14 cellular contexts compared by ENCODE assay signal in the genomic region with DNA sequence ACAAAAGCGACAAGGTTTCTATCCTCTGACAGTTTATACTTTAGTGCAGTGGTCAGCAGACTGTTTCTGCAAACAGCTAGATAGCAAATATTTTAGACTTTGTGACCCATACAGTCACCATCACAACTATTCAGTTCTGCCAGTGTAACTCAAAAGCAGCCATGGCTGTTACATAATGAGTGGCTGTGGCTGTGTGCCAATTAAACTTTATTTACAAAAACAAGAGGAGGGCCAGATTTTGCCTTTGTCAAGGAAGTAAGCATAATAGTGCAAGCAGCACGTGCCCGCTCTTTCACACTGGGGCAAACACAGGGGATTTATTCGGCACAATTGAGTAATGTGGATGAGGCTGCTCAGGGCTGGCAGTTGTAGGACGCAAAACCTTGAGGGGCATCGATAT.
DNase-seq lines count a peak whose midpoint lies in the region; ATAC-seq lines count a peak whose summit lies in the region.
"Had no signal": no experiment of that assay in that cellular context is flagged by ENCODE, and none has a peak within 500 bp of the region (broad histone marks: within the 10 kb centered on the region; RNA-seq: fewer than 3 reads in every experiment).

No MANE protein-coding gene starts in this region.

- ATAC-seq in HG02798 (IDR thresholded peaks at IDR 0.05; ENCODE audit: poor library complexity, unreplicated experiment), result no peak
- ATAC-seq: CD8-positive, alpha-beta T cell had no signal

- intact Hi-C loops in activated T-helper 1 cell treated with anti-CD3 and anti-CD28 coated beads, Interleukin-12 subunit alpha, Interleukin-12 subunit beta, Interleukin-2, Interleukin-4 antibody, amounts not matched to agents 30 ng/mL and 10 ng/mL and 1 ng/mL, durations not matched to agents 14 hours and 24 hours and 36 hours (cut with micrococcal nuclease), result no loop called here

- no peaks in the 10 kb centered on the region for H3K9me3 Mint-ChIP-seq in activated T-helper 1 cell treated with anti-CD3 and anti-CD28 coated beads, Interleukin-12 subunit alpha, Interleukin-12 subunit beta, Interleukin-2, Interleukin-4 antibody, amounts not matched to agents 30 ng/mL and 10 ng/mL and 1 ng/mL, durations not matched to agents 14 hours and 24 hours and 36 hours
- H3K9me3 Mint-ChIP-seq: CD14-positive monocyte; CD8-positive, alpha-beta T cell had no signal

- no peak overlapping the region for H3K27ac Mint-ChIP-seq in activated T-helper 1 cell treated with anti-CD3 and anti-CD28 coated beads, Interleukin-12 subunit alpha, Interleukin-12 subunit beta, Interleukin-2, Interleukin-4 antibody, amounts not matched to agents 30 ng/mL and 10 ng/mL and 1 ng/mL, durations not matched to agents 14 hours and 24 hours and 36 hours
- H3K27ac Mint-ChIP-seq: CD14-positive monocyte; CD8-positive, alpha-beta T cell had no signal

- peaks cover 17% of the 10 kb centered on the region for H3K4me1 Mint-ChIP-seq in activated T-helper 1 cell treated with anti-CD3 and anti-CD28 coated beads, Interleukin-12 subunit alpha, Interleukin-12 subunit beta, Interleukin-2, Interleukin-4 antibody, amounts not matched to agents 30 ng/mL and 10 ng/mL and 1 ng/mL, durations not matched to agents 14 hours and 24 hours and 36 hours (ENCODE audit: low read depth)
- H3K4me1 Mint-ChIP-seq: CD14-positive monocyte had no signal

- H3K4me3 Mint-ChIP-seq in activated T-helper 1 cell treated with anti-CD3 and anti-CD28 coated beads, Interleukin-12 subunit alpha, Interleukin-12 subunit beta, Interleukin-2, Interleukin-4 antibody, amounts not matched to agents 30 ng/mL and 10 ng/mL and 1 ng/mL, durations not matched to agents 14 hours and 24 hours and 36 hours, result no peak overlapping the region
- H3K4me3 Mint-ChIP-seq: CD14-positive monocyte; CD8-positive, alpha-beta T cell had no signal

- no peaks in the 10 kb centered on the region for H3K36me3 Mint-ChIP-seq in activated T-helper 1 cell treated with anti-CD3 and anti-CD28 coated beads, Interleukin-12 subunit alpha, Interleukin-12 subunit beta, Interleukin-2, Interleukin-4 antibody, amounts not matched to agents 30 ng/mL and 10 ng/mL and 1 ng/mL, durations not matched to agents 14 hours and 24 hours and 36 hours (ENCODE audit: low read depth)
- H3K36me3 Mint-ChIP-seq: CD14-positive monocyte; CD8-positive, alpha-beta T cell had no signal

- H3K27me3 Mint-ChIP-seq in activated T-helper 1 cell treated with anti-CD3 and anti-CD28 coated beads, Interleukin-12 subunit alpha, Interleukin-12 subunit beta, Interleukin-2, Interleukin-4 antibody, amounts not matched to agents 30 ng/mL and 10 ng/mL and 1 ng/mL, durations not matched to agents 14 hours and 24 hours and 36 hours (ENCODE audit: insufficient read depth), result peaks cover 3% of the 10 kb centered on the region

- DNase-seq in DMS 273 (lab: John Stamatoyannopoulos, UW; ENCODE audit: unreplicated experiment) (peak; percentile 15), DMS 273 treated with DMSO at 0.1 percent for 48 hours (lab: John Stamatoyannopoulos, UW) (no peak), NCI-H1694 (lab: John Stamatoyannopoulos, UW) (peak; percentile 6), NCI-H345 (lab: John Stamatoyannopoulos, UW) (peak; percentile 84), NCI-H774 (lab: John Stamatoyannopoulos, UW) (peak; percentile 36), SHP77 treated with DMSO at 0.1 percent for 48 hours (lab: John Stamatoyannopoulos, UW) (no peak)
- DNase-seq in activated T-helper 1 cell treated with anti-CD3 and anti-CD28 coated beads, Interleukin-12 subunit alpha, Interleukin-12 subunit beta, Interleukin-2, Interleukin-4 antibody, amounts not matched to agents 30 ng/mL and 10 ng/mL and 1 ng/mL, durations not matched to agents 14 hours and 24 hours and 36 hours (ENCODE audit: low spot score), result no peak
- DNase-seq: CD8-positive, alpha-beta T cell; COR-L47; DMS53; GF-D8; GOT3 had no signal

Comparison
In these comparisons a context has a peak if more than half of its experiments do, and no peak if none do; other contexts are left out.
1. DNase-seq: peak in DMS 273 (single experiment), NCI-H1694 (single experiment), NCI-H345 (single experiment) and NCI-H774 (single experiment); none in DMS 273 treated with DMSO at 0.1 percent for 48 hours (single experiment), activated T-helper 1 cell treated with anti-CD3 and anti-CD28 coated beads, Interleukin-12 subunit alpha, Interleukin-12 subunit beta, Interleukin-2, Interleukin-4 antibody, amounts not matched to agents 30 ng/mL and 10 ng/mL and 1 ng/mL, durations not matched to agents 14 hours and 24 hours and 36 hours (single experiment) and SHP77 treated with DMSO at 0.1 percent for 48 hours (single experiment).